ENCODE assay signal across 20 cellular contexts in genomic region chr10:113541554-113541902, GRCh38. TPM values are rescaled to one million over a fixed set of nuclear protein-coding genes. Genes with fewer than 3 reads are reported as not detected.
"Had no signal": no experiment of that assay in that cellular context is flagged by ENCODE, and none has a peak within 500 bp of the region (broad histone marks: within the 10 kb centered on the region; RNA-seq: fewer than 3 reads in every experiment).

No MANE protein-coding gene starts in this region.

- ATAC-seq: T-helper 17 cell had no signal

- H3K36me3 ChIP-seq: cardiac muscle cell, spleen, vagina had no signal

- H3K4me1 ChIP-seq: parathyroid adenoma, spleen, testis, vagina had no signal

- H3K27me3 ChIP-seq: cardiac muscle cell, hepatocyte, spleen, testis, vagina had no signal

- H3K4me3 ChIP-seq: cardiac muscle cell, hepatocyte, spleen, testis, vagina had no signal

- DNase-seq: activated CD4-positive, alpha-beta memory T cell treated with anti-CD3 and anti-CD28 coated beads, Interleukin-2, amount 10 ng/mL, durations not matched to agents 7 days and 5 days; activated CD4-positive, alpha-beta T cell treated with anti-CD3 and anti-CD28 coated beads for 48 hours; activated effector memory CD4-positive, alpha-beta T cell treated with anti-CD3 and anti-CD28 coated beads, Interleukin-2, amount 50 U/mL, for 16 hours; activated naive CD4-positive, alpha-beta T cell treated with anti-CD3 and anti-CD28 coated beads, Interleukin-2, amount 50 U/mL, for 16 hours; activated naive CD8-positive, alpha-beta T cell treated with anti-CD3 and anti-CD28 coated beads, Interleukin-2, amount 50 U/mL, for 24 hours; effector CD4-positive, alpha-beta T cell; foreskin fibroblast; immature natural killer cell; nephron progenitor cell; spleen; stimulated activated CD4-positive, alpha-beta T cell treated with anti-CD3 and anti-CD28 coated beads, Interleukin-4, amount 100 ng/mL, for 1 hour; stimulated activated naive CD4-positive, alpha-beta T cell; T-helper 17 cell; testis had no signal

- H3K27ac ChIP-seq: cardiac muscle cell, hepatocyte, parathyroid adenoma, spleen, testis, vagina had no signal

- H3K9me3 ChIP-seq: spleen, testis, vagina had no signal

RNA-seq across cellular contexts. Expression of gene HABP2, which starts 11.3 kb away (rescaled TPM):
- total RNA-seq: activated CD4-positive, alpha-beta memory T cell treated with anti-CD3 and anti-CD28 coated beads, Interleukin-2, amount 10 ng/mL, durations not matched to agents 7 days and 5 days; cardiac muscle cell; chondrocyte; fibroblast of lung; spleen; T-helper 17 cell; vagina had no signal
- polyA plus RNA-seq: fibroblast of lung, immature natural killer cell, spleen had no signal
